Comparison of ENCODE assay signal across 26 cellular contexts in the genomic region with DNA sequence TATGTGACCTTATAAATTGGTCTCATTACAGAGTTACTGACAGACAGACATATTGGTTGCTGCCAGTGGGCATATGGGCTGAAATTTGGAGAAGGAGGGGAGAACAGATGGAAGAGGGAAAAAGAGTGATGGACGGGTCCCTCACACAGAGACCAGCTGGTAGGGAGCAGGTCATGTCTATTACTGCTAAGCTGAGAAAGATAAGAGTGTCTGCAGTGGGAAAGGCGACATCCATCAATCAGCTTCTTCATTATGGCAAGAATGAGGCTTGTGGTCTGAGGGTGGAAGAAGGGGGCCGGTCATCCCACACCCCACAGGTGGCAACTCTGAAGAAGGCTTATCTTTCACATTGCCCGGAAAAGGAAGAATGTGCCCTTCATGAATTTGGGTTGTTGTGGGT.
"Had no signal": no experiment of that assay in that cellular context is flagged by ENCODE, and none has a peak within 500 bp of the region (broad histone marks: within the 10 kb centered on the region; RNA-seq: fewer than 3 reads in every experiment).

No MANE protein-coding gene starts in this region.

- H3K4me3 ChIP-seq: heart right ventricle, left lung, lower lobe of right lung, psoas muscle, spleen, suprapubic skin, tibial artery, upper lobe of right lung had no signal

- H3K79me2 ChIP-seq: parathyroid adenoma had no signal

- H2AFZ ChIP-seq: parathyroid adenoma had no signal

- H3K9ac ChIP-seq: parathyroid adenoma had no signal

- H3K27me3 ChIP-seq: heart right ventricle, left lung, spleen, suprapubic skin, tibial artery, upper lobe of right lung had no signal

- H3K36me3 ChIP-seq: heart right ventricle, left lung, lower lobe of right lung, spleen, suprapubic skin, tibial artery, upper lobe of right lung had no signal

- H3K27ac ChIP-seq: heart right ventricle, left lung, lower lobe of right lung, parathyroid adenoma, psoas muscle, spleen, suprapubic skin, tibial artery, upper lobe of right lung had no signal

- H3K9me3 ChIP-seq: heart right ventricle, left lung, lower lobe of right lung, psoas muscle, spleen, suprapubic skin, tibial artery, upper lobe of right lung had no signal

- H3K4me1 ChIP-seq: heart right ventricle, left lung, lower lobe of right lung, parathyroid adenoma, psoas muscle, spleen, suprapubic skin, tibial artery, upper lobe of right lung had no signal

- ATAC-seq: effector memory CD8-positive, alpha-beta T cell; left lung; lower lobe of right lung; psoas muscle; T-helper 17 cell; upper lobe of right lung had no signal

- DNase-seq: activated CD4-positive, alpha-beta memory T cell treated with anti-CD3 and anti-CD28 coated beads for 36 hours; activated CD4-positive, alpha-beta T cell treated with anti-CD3 and anti-CD28 coated beads, Interleukin-2, amount 10 ng/mL, durations not matched to agents 24 days and 14 days; activated CD4-positive, CD25-positive, alpha-beta regulatory T cell treated with anti-CD3 and anti-CD28 coated beads, Interleukin-2, amount 50 U/mL, for 72 hours; activated CD8-positive, alpha-beta memory T cell treated with anti-CD3 and anti-CD28 coated beads, Interleukin-2, amount 50 U/mL, for 4 hours; activated gamma-delta T cell treated with Interleukin-2 at 50 U/mL for 16 hours; activated naive CD4-positive, alpha-beta T cell treated with anti-CD3 and anti-CD28 coated beads, Interleukin-2, amount 50 U/mL, for 16 hours; activated T-cell treated with anti-CD3 and anti-CD28 coated beads, Interleukin-2, amount 50 U/mL, for 1 hour; amygdala; caudate nucleus; cortex of kidney; effector memory CD8-positive, alpha-beta T cell; erythroblast; heart right ventricle; kidney glomerular epithelial cell; left lung; lower lobe of right lung; mesenchymal stem cell; psoas muscle; spleen; stimulated activated naive CD4-positive, alpha-beta T cell; T-helper 17 cell; T1000; tibial artery; upper lobe of right lung had no signal
